In genomic region chr2:130230376-130230775, GRCh38 we compare ENCODE assay signal across 3 cellular contexts. TPM values are rescaled to one million over a fixed set of nuclear protein-coding genes. Genes with fewer than 3 reads are reported as not detected.
"Had no signal": no experiment of that assay in that cellular context is flagged by ENCODE, and none has a peak within 500 bp of the region (broad histone marks: within the 10 kb centered on the region; RNA-seq: fewer than 3 reads in every experiment).

No MANE protein-coding gene starts in this region.

RNA-seq across cellular contexts. Expression of gene TUBA3E, which starts 32.1 kb away (rescaled TPM):
- total RNA-seq: HT-29, IMR-90 had no signal
- polyA plus RNA-seq: IgD-negative memory B cell, IMR-90 had no signal
